Comparison of ENCODE assay signal across 20 cellular contexts in genomic region chr13:91741925-91742324, GRCh38.
DNase-seq lines count a peak whose midpoint lies in the region; ATAC-seq, FAIRE-seq and TF ChIP-seq lines count a peak whose summit lies in the region.
"Had no signal": no experiment of that assay in that cellular context is flagged by ENCODE, and none has a peak within 500 bp of the region (broad histone marks: within the 10 kb centered on the region; RNA-seq: fewer than 3 reads in every experiment).

No MANE protein-coding gene starts in this region.

- no peak overlapping the region for H2AFZ ChIP-seq in K562 (ENCODE audit: low read depth, low read length)

- WGBS in K562 (ENCODE audit: insufficient coverage, low coverage, missing lambda C conversion rate): 2% methylated on average over 2 of the region's 2 CpGs

- in situ Hi-C loops in K562 (cut with MboI): no loop called here
- in situ Hi-C loops in HAP-1 (cut with MboI; ENCODE audit: low sequenced_read_pairs): no loop called here

- H3K36me3 ChIP-seq in K562 (ENCODE audit: control insufficient read depth, insufficient read depth, low read length) (no peaks in the 10 kb centered on the region), HAP-1 (replicated peaks) (no peaks in the 10 kb centered on the region)

- H4K20me1 ChIP-seq in K562 (replicated peaks; ENCODE audit: control insufficient read depth, insufficient read depth, low read length): no peaks in the 10 kb centered on the region

- H3K27me3 ChIP-seq in K562 (ENCODE audit: control insufficient read depth in 2 of 2, insufficient read depth in 2 of 2, low read length in 2 of 2) (no peaks in the 10 kb centered on the region), HAP-1 (ENCODE audit: low read depth) (no peaks in the 10 kb centered on the region)

- H3K79me2 ChIP-seq in K562 (ENCODE audit: control insufficient read depth, insufficient read depth, low read length): no peaks in the 10 kb centered on the region

- no peak for TF ChIP-seq POLR2A in K562 (conservative IDR thresholded peaks at IDR 0.05)

- H3K4me1 ChIP-seq in K562 (replicated peaks in 1 of 2; ENCODE audit: control insufficient read depth in 2 of 2, insufficient read depth in 2 of 2, low read length in 2 of 2) (no peaks in the 10 kb centered on the region), HAP-1 (no peaks in the 10 kb centered on the region)

- no peak for TF ChIP-seq EP300 in K562 (IDR thresholded peaks at IDR 0.05; ENCODE audit: low read length)

- H3K9ac ChIP-seq in K562 (ENCODE audit: insufficient read depth in 1 of 2, low read depth in 2 of 2, low read length in 2 of 2): no peak overlapping the region

- H3K4me3 ChIP-seq in K562: no peak overlapping the region
- H3K4me3 ChIP-seq in HAP-1: no peak overlapping the region

- no peaks in the 10 kb centered on the region for H3K9me1 ChIP-seq in K562 (ENCODE audit: control insufficient read depth, insufficient read depth, low read length)

- TF ChIP-seq RAD21 in K562 (CRISPR knock-in tag; conservative IDR thresholded peaks at IDR 0.05 in 1 of 2, IDR thresholded peaks at IDR 0.05 in 1 of 2): no peak

- intact Hi-C loops in K562 (cut with micrococcal nuclease): no loop called here

- POLR2A ChIA-PET in K562 (lab: Yijun Ruan, JAX): no interaction called here

- peak; percentile 3 for DNase-seq in HuH-7.5 (ENCODE audit: low spot score)
- no peak for DNase-seq in K562 (ENCODE audit: extremely low read depth in 1 of 4, low spot score in 3 of 4)
- peak; percentile 21 for DNase-seq in left kidney (ENCODE audit: low read depth, low spot score)
- no peak for DNase-seq in AML-193 (lab: John Stamatoyannopoulos, UW)
- DNase-seq in HAP-1 (ENCODE audit: low spot score in 2 of 2): no peak
- DNase-seq in amygdala (lab: John Stamatoyannopoulos, UW): no peak
- DNase-seq: ACHN; Caco-2; CD4-positive, alpha-beta T cell; DMS79; GDM1; GOT3; H7; IMR-90; KBM-7 had no signal

- CTCF ChIA-PET in K562 (lab: Yijun Ruan, JAX; ENCODE audit: low intra/inter-chr PET ratio): no interaction called here

- H3K4me2 ChIP-seq in K562 (ENCODE audit: insufficient read depth, low read length): no peak overlapping the region

- H3K27ac ChIP-seq in K562 (ENCODE audit: extremely low read depth, low read depth, low read length): no peak overlapping the region
- H3K27ac ChIP-seq: C4-2B, HL-60 had no signal

- no TSS peak for BruUV-seq in K562 (replicated peaks; lab: Mats Ljungman, UMichigan)

- no peaks in the 10 kb centered on the region; the same call in 1 of the 2 replicates for H3K9me3 ChIP-seq in K562 (replicated peaks; ENCODE audit: control insufficient read depth, insufficient read depth, low read depth, low read length)
- H3K9me3 ChIP-seq in HAP-1: no peaks in the 10 kb centered on the region
- H3K9me3 ChIP-seq: Caco-2 had no signal

- TF ChIP-seq CTCF in K562 (IDR thresholded peaks at IDR 0.05 in 2 of 3, conservative IDR thresholded peaks at IDR 0.05 in 1 of 3; ENCODE audit: insufficient read depth in 2 of 3, low read depth in 1 of 3, low read length in 3 of 3): no peak

- no peak for FAIRE-seq in K562 (lab: Jason Lieb, UNC)
- FAIRE-seq: GM12892, GM18507 had no signal

- ATAC-seq in K562: no peak
- ATAC-seq in HG03460 (IDR thresholded peaks at IDR 0.05; ENCODE audit: unreplicated experiment): no peak

TF ChIP-seq in K562, 482 proteins besides CTCF, POLR2A, EP300 and RAD21:
- TF ChIP-seq ZNF696 (CRISPR knock-in tag; conservative IDR thresholded peaks at IDR 0.05): no peak
- peak; percentile 60; the same call in 1 of the 2 replicates for TF ChIP-seq FOXJ3 (CRISPR knock-in tag; IDR thresholded peaks at IDR 0.05)
TF ChIP-seq in K562: peak in this region for 1.

Comparison
In these comparisons a context has a peak if more than half of its experiments do, and no peak if none do; other contexts are left out.
1. DNase-seq: peak in HuH-7.5 (single experiment) and left kidney (single experiment); none in K562 (0 of 4), AML-193 (0 of 2), HAP-1 (0 of 2) and amygdala (0 of 56).